29 cellular contexts compared by ENCODE assay signal in the genomic region with DNA sequence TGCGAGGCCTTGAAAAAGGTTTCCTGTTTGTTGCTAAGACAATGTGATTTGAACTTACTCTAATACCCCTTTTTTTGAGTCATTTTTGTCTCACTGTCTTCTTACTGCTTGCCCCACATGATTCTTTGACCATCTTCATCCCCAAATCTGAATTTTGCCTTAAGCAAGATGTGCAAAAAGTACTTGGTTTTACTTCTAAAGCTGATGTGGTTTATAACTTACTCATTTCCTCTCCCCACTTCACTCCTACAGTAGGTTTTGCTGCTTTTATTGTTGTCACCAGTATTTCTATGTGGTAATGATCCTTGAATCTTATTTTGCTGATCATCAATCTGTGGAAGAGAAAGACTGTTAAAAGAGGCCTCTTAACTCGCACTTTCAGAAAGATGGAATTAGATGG.
DNase-seq lines count a peak whose midpoint lies in the region; ATAC-seq and TF ChIP-seq lines count a peak whose summit lies in the region.
"Had no signal": no experiment of that assay in that cellular context is flagged by ENCODE, and none has a peak within 500 bp of the region (broad histone marks: within the 10 kb centered on the region; RNA-seq: fewer than 3 reads in every experiment).

No MANE protein-coding gene starts in this region.

- H3K36me3 ChIP-seq in mesendoderm (ENCODE audit: control insufficient read depth, insufficient read depth, low read length), result no peaks in the 10 kb centered on the region
- no peaks in the 10 kb centered on the region for H3K36me3 ChIP-seq in BE2C
- H3K36me3 ChIP-seq: HAP-1, Peyer's patch had no signal

- no peak overlapping the region for H4K5ac ChIP-seq in mesendoderm (ENCODE audit: low read length)

- no CpG with 5 or more reads among the region's 2 CpGs for WGBS in mesendoderm (ENCODE audit: extremely low coverage, insufficient coverage, low lambda C conversion rate)

- TF ChIP-seq CTCF in BE2C (IDR thresholded peaks at IDR 0.05; ENCODE audit: low read depth, low read length), result no peak

- peaks cover 13% of the 10 kb centered on the region for H3K4me1 Mint-ChIP-seq in activated naive CD4-positive, alpha-beta T cell treated with anti-CD3 and anti-CD28 coated beads for 36 hours (ENCODE audit: low read depth)
- H3K4me1 Mint-ChIP-seq in activated T-helper 17 cell treated with anti-CD3 and anti-CD28 coated beads, Interleukin-2, amount 50 U/mL, for 72 hours, result no peaks in the 10 kb centered on the region
- H3K4me1 Mint-ChIP-seq: IgD-negative memory B cell had no signal

- H3K4me2 ChIP-seq in mesendoderm (ENCODE audit: low read length), result no peak overlapping the region
- H3K4me2 ChIP-seq: KMS-11 had no signal

- intact Hi-C loops in activated naive CD4-positive, alpha-beta T cell treated with anti-CD3 and anti-CD28 coated beads for 36 hours (cut with micrococcal nuclease), result no loop called here

- no peak overlapping the region for H4K8ac ChIP-seq in mesendoderm (ENCODE audit: low read depth, low read length)

- H3K9ac ChIP-seq in mesendoderm (ENCODE audit: low read length), result no peak overlapping the region
- H3K9ac ChIP-seq: KMS-11 had no signal

- H3K79me2 ChIP-seq in mesendoderm (ENCODE audit: control insufficient read depth, insufficient read depth, low read length), result no peaks in the 10 kb centered on the region

- no peaks in the 10 kb centered on the region for H3K9me3 Mint-ChIP-seq in activated naive CD4-positive, alpha-beta T cell treated with anti-CD3 and anti-CD28 coated beads for 36 hours
- H3K9me3 Mint-ChIP-seq in activated T-helper 17 cell treated with anti-CD3 and anti-CD28 coated beads, Interleukin-2, amount 50 U/mL, for 72 hours, result no peaks in the 10 kb centered on the region
- H3K9me3 Mint-ChIP-seq: IgD-negative memory B cell had no signal

- no peak overlapping the region for H2BK120ac ChIP-seq in mesendoderm (ENCODE audit: low read depth, low read length)

- H3K79me1 ChIP-seq in mesendoderm (ENCODE audit: low read length), result no peaks in the 10 kb centered on the region

- CTCF ChIA-PET in activated naive CD4-positive, alpha-beta T cell treated with anti-CD3 and anti-CD28 coated beads for 36 hours (lab: Charles Lee), result no interaction called here

- H3K4me3 ChIP-seq in mesendoderm (ENCODE audit: low read length) (no peak overlapping the region), BE2C (ENCODE audit: low read depth, low read length) (no peak overlapping the region)
- H3K4me3 ChIP-seq: HAP-1, Peyer's patch had no signal

- H2BK5ac ChIP-seq in mesendoderm (ENCODE audit: low read length), result no peak overlapping the region

- no peak overlapping the region for H2AK5ac ChIP-seq in mesendoderm (ENCODE audit: low read length)

- H3K4me3 Mint-ChIP-seq in activated naive CD4-positive, alpha-beta T cell treated with anti-CD3 and anti-CD28 coated beads for 36 hours, result no peak overlapping the region
- H3K4me3 Mint-ChIP-seq in activated T-helper 17 cell treated with anti-CD3 and anti-CD28 coated beads, Interleukin-2, amount 50 U/mL, for 72 hours, result no peak overlapping the region
- H3K4me3 Mint-ChIP-seq: HFFc6, IgD-negative memory B cell had no signal

- H2BK15ac ChIP-seq in mesendoderm (replicated peaks; ENCODE audit: low read depth), result no peak overlapping the region

- H3K27me3 Mint-ChIP-seq in activated naive CD4-positive, alpha-beta T cell treated with anti-CD3 and anti-CD28 coated beads for 36 hours (ENCODE audit: low read depth), result peaks cover 2% of the 10 kb centered on the region
- peaks cover 23% of the 10 kb centered on the region for H3K27me3 Mint-ChIP-seq in activated T-helper 17 cell treated with anti-CD3 and anti-CD28 coated beads, Interleukin-2, amount 50 U/mL, for 72 hours

- H3K36me3 Mint-ChIP-seq in activated naive CD4-positive, alpha-beta T cell treated with anti-CD3 and anti-CD28 coated beads for 36 hours (ENCODE audit: low read depth), result no peaks in the 10 kb centered on the region
- H3K36me3 Mint-ChIP-seq in activated T-helper 17 cell treated with anti-CD3 and anti-CD28 coated beads, Interleukin-2, amount 50 U/mL, for 72 hours (ENCODE audit: low read depth), result no peaks in the 10 kb centered on the region
- H3K36me3 Mint-ChIP-seq: IgD-negative memory B cell had no signal

- no peak overlapping the region for H3K27ac ChIP-seq in mesendoderm (ENCODE audit: low read depth, low read length)
- H3K27ac ChIP-seq: 22Rv1, HL-60, KMS-11, Peyer's patch had no signal

- peak overlapping the region; percentile 16 for H3K27ac Mint-ChIP-seq in activated naive CD4-positive, alpha-beta T cell treated with anti-CD3 and anti-CD28 coated beads for 36 hours
- H3K27ac Mint-ChIP-seq in activated T-helper 17 cell treated with anti-CD3 and anti-CD28 coated beads, Interleukin-2, amount 50 U/mL, for 72 hours, result no peak overlapping the region
- H3K27ac Mint-ChIP-seq: HFFc6, IgD-negative memory B cell had no signal

- no peaks in the 10 kb centered on the region for H3K4me1 ChIP-seq in mesendoderm (ENCODE audit: control insufficient read depth, low read depth, low read length)
- H3K4me1 ChIP-seq in BE2C, result no peaks in the 10 kb centered on the region
- H3K4me1 ChIP-seq: HAP-1, Peyer's patch had no signal

- DNase-seq in NOMO-1 treated with DMSO at 0.1 percent for 48 hours (lab: John Stamatoyannopoulos, UW; ENCODE audit: unreplicated experiment) (peak; percentile 17), NOMO-1 treated with dmso at 0.1 percent for 144 hours (lab: John Stamatoyannopoulos, UW; ENCODE audit: unreplicated experiment) (no peak), mesendoderm (no peak), BE2C (no peak)
- no peak for DNase-seq in activated naive CD4-positive, alpha-beta T cell treated with anti-CD3 and anti-CD28 coated beads for 36 hours
- no peak for DNase-seq in activated naive CD4-positive, alpha-beta T cell treated with anti-CD3 and anti-CD28 coated beads, Interleukin-2, amount 50 U/mL, for 16 hours
- DNase-seq: ACHN; DMS153; DND-41; GOT3; HFFc6; MM.1S; NCI-H1048; NCI-H1417; NCI-H1694; NCI-H2029 treated with DMSO at 0.1 percent for 48 hours; NCI-H446 treated with DMSO at 0.1 percent for 48 hours; NCI-H526; NCI-H82; NK-92 treated with Interleukin-12 subunit alpha and Interleukin-12 subunit beta, amount 100 ng/mL, for 24 hours; Peyer's patch; SHP77 treated with DMSO at 0.1 percent for 48 hours had no signal

- H3K27me3 ChIP-seq in mesendoderm (ENCODE audit: insufficient read depth, low read length, poor library complexity) (no peaks in the 10 kb centered on the region), BE2C (no peaks in the 10 kb centered on the region)
- H3K27me3 ChIP-seq: Peyer's patch had no signal

- peak overlapping the region; percentile 11 for H3K23ac ChIP-seq in mesendoderm (ENCODE audit: low read length)

- H3K56ac ChIP-seq in mesendoderm (ENCODE audit: low read length), result no peak overlapping the region

- no peaks in the 10 kb centered on the region for H3K9me3 ChIP-seq in BE2C
- H3K9me3 ChIP-seq: HAP-1, Peyer's patch had no signal

- no peak overlapping the region for H3K4ac ChIP-seq in mesendoderm (ENCODE audit: low read depth, low read length)

- ATAC-seq in activated T-helper 17 cell treated with anti-CD3 and anti-CD28 coated beads, Interleukin-2, amount 50 U/mL, for 72 hours (replicated peaks), result peak; percentile 48
- ATAC-seq in HG03571 (IDR thresholded peaks at IDR 0.05; ENCODE audit: unreplicated experiment), result no peak

- H3K18ac ChIP-seq in mesendoderm (ENCODE audit: low read length), result no peak overlapping the region
